Comparison of ENCODE assay signal across 33 cellular contexts in the genomic region with DNA sequence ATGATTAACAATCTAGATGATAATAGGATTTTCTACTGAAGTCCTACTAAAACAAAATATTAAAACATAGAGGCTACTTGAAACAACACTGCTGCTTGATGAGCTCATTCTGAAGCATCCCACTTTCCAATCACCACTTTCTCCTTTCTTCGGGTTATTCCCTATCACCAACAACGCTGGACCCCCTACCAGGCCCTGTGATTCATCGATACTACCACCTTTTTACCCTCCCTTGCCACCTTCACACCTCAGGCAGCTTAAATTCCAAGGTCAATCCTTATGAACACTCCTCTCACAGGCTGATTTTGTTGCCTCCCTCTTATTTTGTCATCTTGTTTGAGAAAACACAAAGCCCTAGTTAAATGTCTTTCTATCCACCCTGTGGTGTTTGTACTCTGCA.
"Had no signal": no experiment of that assay in that cellular context is flagged by ENCODE, and none has a peak within 500 bp of the region (broad histone marks: within the 10 kb centered on the region; RNA-seq: fewer than 3 reads in every experiment).

No MANE protein-coding gene starts in this region.

- H3K9me3 Mint-ChIP-seq: activated naive CD4-positive, alpha-beta T cell treated with anti-CD3 and anti-CD28 coated beads, Interleukin-2, amount 50 U/mL, for 24 hours; activated naive CD8-positive, alpha-beta T cell treated with anti-CD3 and anti-CD28 coated beads for 36 hours; activated naive CD8-positive, alpha-beta T cell treated with anti-CD3 and anti-CD28 coated beads, Interleukin-2, amount 50 U/mL, for 24 hours; activated T-cell treated with anti-CD3 and anti-CD28 coated beads, Interleukin-2, amount 50 U/mL, for 4 hours; activated T-helper 1 cell treated with anti-CD3 and anti-CD28 coated beads, Interleukin-12 subunit alpha, Interleukin-12 subunit beta, Interleukin-2, Interleukin-4 antibody, amounts not matched to agents 30 ng/mL and 10 ng/mL and 1 ng/mL, durations not matched to agents 14 hours and 24 hours and 36 hours; activated T-helper 2 cell treated with anti-CD3 and anti-CD28 coated beads, Interferon-gamma antibody, Interleukin-2, Interleukin-4, amounts not matched to agents 10 μg/mL and 5 μg/mL and 100 μg/mL, durations not matched to agents 14 hours and 24 hours and 36 hours had no signal

- H3K9me3 ChIP-seq: adrenal gland, esophagus squamous epithelium had no signal

- ATAC-seq: activated CD4-positive, CD25-positive, alpha-beta regulatory T cell treated with anti-CD3 and anti-CD28 coated beads, Interleukin-2, amount 50 U/mL, for 24 hours; activated CD8-positive, alpha-beta T cell treated with anti-CD3 and anti-CD28 coated beads for 36 hours; activated naive CD8-positive, alpha-beta T cell treated with anti-CD3 and anti-CD28 coated beads, Interleukin-2, amount 50 U/mL, for 24 hours; activated T-cell treated with anti-CD3 and anti-CD28 coated beads, Interleukin-2, amount 50 U/mL, for 4 hours; body of pancreas; effector memory CD8-positive, alpha-beta T cell; gastroesophageal sphincter; T-helper 17 cell had no signal

- H3K27me3 Mint-ChIP-seq: activated B cell treated with CpG ODN at 0.5 μM for 24 hours; activated CD8-positive, alpha-beta T cell treated with anti-CD3 and anti-CD28 coated beads for 36 hours; activated naive CD4-positive, alpha-beta T cell treated with anti-CD3 and anti-CD28 coated beads, Interleukin-2, amount 50 U/mL, for 24 hours; activated naive CD8-positive, alpha-beta T cell treated with anti-CD3 and anti-CD28 coated beads for 36 hours; activated naive CD8-positive, alpha-beta T cell treated with anti-CD3 and anti-CD28 coated beads, Interleukin-2, amount 50 U/mL, for 24 hours; effector memory CD8-positive, alpha-beta T cell; T-helper 17 cell had no signal

- H3K27ac Mint-ChIP-seq: activated B cell treated with CpG ODN at 0.5 μM for 24 hours; activated CD8-positive, alpha-beta T cell treated with anti-CD3 and anti-CD28 coated beads for 36 hours; activated naive CD4-positive, alpha-beta T cell treated with anti-CD3 and anti-CD28 coated beads for 36 hours; activated naive CD4-positive, alpha-beta T cell treated with anti-CD3 and anti-CD28 coated beads, Interleukin-2, amount 50 U/mL, for 24 hours; activated naive CD8-positive, alpha-beta T cell treated with anti-CD3 and anti-CD28 coated beads for 36 hours; activated naive CD8-positive, alpha-beta T cell treated with anti-CD3 and anti-CD28 coated beads, Interleukin-2, amount 50 U/mL, for 24 hours; activated T-helper 1 cell treated with anti-CD3 and anti-CD28 coated beads, Interleukin-12 subunit alpha, Interleukin-12 subunit beta, Interleukin-2, Interleukin-4 antibody, amounts not matched to agents 30 ng/mL and 10 ng/mL and 1 ng/mL, durations not matched to agents 14 hours and 24 hours and 36 hours; activated T-helper 2 cell treated with anti-CD3 and anti-CD28 coated beads, Interferon-gamma antibody, Interleukin-2, Interleukin-4, amounts not matched to agents 10 μg/mL and 5 μg/mL and 100 μg/mL, durations not matched to agents 14 hours and 24 hours and 36 hours; effector memory CD8-positive, alpha-beta T cell; T-helper 17 cell; T-helper 2 cell treated with Interferon-gamma antibody and Interleukin-4, amounts not matched to agents 5 μg/mL and 100 μg/mL, for 36 hours had no signal

- H3K36me3 ChIP-seq: adrenal gland, esophagus squamous epithelium, gastroesophageal sphincter, WERI-Rb-1 had no signal

- H3K4me3 ChIP-seq: adrenal gland, body of pancreas, esophagus squamous epithelium, gastroesophageal sphincter had no signal

- DNase-seq: activated B cell treated with CpG ODN at 0.5 μM for 24 hours; activated CD4-positive, alpha-beta T cell treated with anti-CD3 and anti-CD28 coated beads for 48 hours; activated CD4-positive, alpha-beta T cell treated with anti-CD3 and anti-CD28 coated beads, Interleukin-2, amount 50 U/mL, for 1 hour; activated CD4-positive, alpha-beta T cell treated with anti-CD3 and anti-CD28 coated beads, Interleukin-2, amount 50 U/mL, for 48 hours; activated CD8-positive, alpha-beta memory T cell treated with anti-CD3 and anti-CD28 coated beads for 24 hours; activated CD8-positive, alpha-beta T cell treated with anti-CD3 and anti-CD28 coated beads for 36 hours; activated effector memory CD4-positive, alpha-beta T cell treated with anti-CD3 and anti-CD28 coated beads, Interleukin-2, amount 50 U/mL, for 16 hours; activated naive CD4-positive, alpha-beta T cell treated with anti-CD3 and anti-CD28 coated beads for 36 hours; activated naive CD8-positive, alpha-beta T cell treated with anti-CD3 and anti-CD28 coated beads for 36 hours; activated naive CD8-positive, alpha-beta T cell treated with anti-CD3 and anti-CD28 coated beads, Interleukin-2, amount 50 U/mL, for 24 hours; activated T-cell treated with anti-CD3 and anti-CD28 coated beads, Interleukin-2, amount 50 U/mL, for 4 hours; adrenal gland; amygdala; aorta; body of pancreas; caudate nucleus; cortex of kidney; dermis blood vessel endothelial cell; effector CD4-positive, alpha-beta T cell; effector memory CD8-positive, alpha-beta T cell; esophagus squamous epithelium; foreskin melanocyte; T-helper 1 cell; T-helper 17 cell; T1000; WERI-Rb-1 had no signal

- H3K4me3 Mint-ChIP-seq: activated B cell treated with CpG ODN at 0.5 μM for 24 hours; activated CD8-positive, alpha-beta T cell treated with anti-CD3 and anti-CD28 coated beads for 36 hours; activated naive CD4-positive, alpha-beta T cell treated with anti-CD3 and anti-CD28 coated beads for 36 hours; activated naive CD4-positive, alpha-beta T cell treated with anti-CD3 and anti-CD28 coated beads, Interleukin-2, amount 50 U/mL, for 24 hours; activated naive CD8-positive, alpha-beta T cell treated with anti-CD3 and anti-CD28 coated beads for 36 hours; activated naive CD8-positive, alpha-beta T cell treated with anti-CD3 and anti-CD28 coated beads, Interleukin-2, amount 50 U/mL, for 24 hours; activated T-cell treated with anti-CD3 and anti-CD28 coated beads, Interleukin-2, amount 50 U/mL, for 4 hours; activated T-helper 1 cell treated with anti-CD3 and anti-CD28 coated beads, Interleukin-12 subunit alpha, Interleukin-12 subunit beta, Interleukin-2, Interleukin-4 antibody, amounts not matched to agents 30 ng/mL and 10 ng/mL and 1 ng/mL, durations not matched to agents 14 hours and 24 hours and 36 hours; effector memory CD8-positive, alpha-beta T cell; T-helper 17 cell; T-helper 2 cell treated with Interferon-gamma antibody and Interleukin-4, amounts not matched to agents 5 μg/mL and 100 μg/mL, for 36 hours had no signal

- H3K4me1 ChIP-seq: adrenal gland, body of pancreas had no signal

- H3K27ac ChIP-seq: adrenal gland, body of pancreas, epithelial cell of prostate, esophagus squamous epithelium, gastroesophageal sphincter, WERI-Rb-1 had no signal

- H3K4me1 Mint-ChIP-seq: activated B cell treated with CpG ODN at 0.5 μM for 24 hours; activated naive CD4-positive, alpha-beta T cell treated with anti-CD3 and anti-CD28 coated beads, Interleukin-2, amount 50 U/mL, for 24 hours; activated naive CD8-positive, alpha-beta T cell treated with anti-CD3 and anti-CD28 coated beads for 36 hours; activated naive CD8-positive, alpha-beta T cell treated with anti-CD3 and anti-CD28 coated beads, Interleukin-2, amount 50 U/mL, for 24 hours; T-helper 17 cell had no signal

- H3K36me3 Mint-ChIP-seq: activated naive CD4-positive, alpha-beta T cell treated with anti-CD3 and anti-CD28 coated beads, Interleukin-2, amount 50 U/mL, for 24 hours; activated naive CD8-positive, alpha-beta T cell treated with anti-CD3 and anti-CD28 coated beads for 36 hours had no signal

- H3K27me3 ChIP-seq: adrenal gland, body of pancreas, esophagus squamous epithelium, gastroesophageal sphincter had no signal
